ENCODE assay signal across 8 cellular contexts in genomic region chrX:74015379-74016019, GRCh38.
A peak's percentile ranks its signal among the peaks of the same experiment; 100 is the strongest.
DNase-seq lines count a peak whose midpoint lies in the region; ATAC-seq and TF ChIP-seq lines count a peak whose summit lies in the region.

No MANE protein-coding gene starts in this region.

- no peak overlapping the region for H3K27ac ChIP-seq in C4-2B

- DNase-seq in NCI-H82 treated with DMSO at 0.1 percent for 48 hours (lab: John Stamatoyannopoulos, UW; ENCODE audit: unreplicated experiment), result peak; percentile 20
- peak; percentile 59 for DNase-seq in activated CD8-positive, alpha-beta memory T cell treated with anti-CD3 and anti-CD28 coated beads, Interleukin-2, amount 10 ng/mL, durations not matched to agents 7 days and 5 days
- peak; percentile 65 for DNase-seq in epithelial cell of esophagus (ENCODE audit: low read depth)
- DNase-seq in natural killer cell, result peak; percentile 28
- DNase-seq in stimulated activated naive CD8-positive, alpha-beta T cell treated with anti-CD3 and anti-CD28 coated beads, Interleukin-15, Interleukin-2, amounts not matched to agents 100 U/mL and 50 U/mL, for 24 hours, result peak; percentile 47

- TF ChIP-seq CTCF in C4-2B (conservative IDR thresholded peaks at IDR 0.05) (peak; percentile 78), epithelial cell of esophagus (IDR thresholded peaks at IDR 0.05; ENCODE audit: insufficient read depth, low read depth, low read length, missing control alignments) (peak; percentile 70), natural killer cell (IDR thresholded peaks at IDR 0.05) (peak; percentile 66)

- no peaks in the 10 kb centered on the region for H3K4me1 Mint-ChIP-seq in activated CD8-positive, alpha-beta memory T cell treated with anti-CD3 and anti-CD28 coated beads, Interleukin-2, amount 10 ng/mL, durations not matched to agents 7 days and 5 days
- H3K4me1 Mint-ChIP-seq in natural killer cell, result no peaks in the 10 kb centered on the region

- CTCF ChIA-PET in activated CD8-positive, alpha-beta memory T cell treated with anti-CD3 and anti-CD28 coated beads, Interleukin-2, amount 10 ng/mL, durations not matched to agents 7 days and 5 days (lab: Charles Lee), result interaction anchor here (0.8 to 1.6 kb wide), 3 partner anchors 156 to 162 kb away, joined by 3 to 7 read pairs (median 3); partner anchors contain the start of gene XIST

- H3K36me3 Mint-ChIP-seq in activated CD8-positive, alpha-beta memory T cell treated with anti-CD3 and anti-CD28 coated beads, Interleukin-2, amount 10 ng/mL, durations not matched to agents 7 days and 5 days, result no peaks in the 10 kb centered on the region
- H3K36me3 Mint-ChIP-seq in natural killer cell, result no peaks in the 10 kb centered on the region

- ATAC-seq in GM19351 (IDR thresholded peaks at IDR 0.05; ENCODE audit: unreplicated experiment) (peak; percentile 91), HG03520 (IDR thresholded peaks at IDR 0.05; ENCODE audit: unreplicated experiment) (peak; percentile 93), natural killer cell (peak; percentile 64 to 95 (median 79))
- peak; percentile 68 for ATAC-seq in activated CD8-positive, alpha-beta memory T cell treated with anti-CD3 and anti-CD28 coated beads, Interleukin-2, amount 10 ng/mL, durations not matched to agents 7 days and 5 days
- ATAC-seq in stimulated activated naive CD8-positive, alpha-beta T cell treated with anti-CD3 and anti-CD28 coated beads, Interleukin-15, Interleukin-2, amounts not matched to agents 100 U/mL and 50 U/mL, for 24 hours, result peak; percentile 65

- H3K27me3 Mint-ChIP-seq in activated CD8-positive, alpha-beta memory T cell treated with anti-CD3 and anti-CD28 coated beads, Interleukin-2, amount 10 ng/mL, durations not matched to agents 7 days and 5 days, result no peaks in the 10 kb centered on the region
- H3K27me3 Mint-ChIP-seq in natural killer cell (ENCODE audit: low read depth in 2 of 2), result peaks cover 0 to 3% of the 10 kb centered on the region in 2 donors

- H3K9me3 Mint-ChIP-seq in activated CD8-positive, alpha-beta memory T cell treated with anti-CD3 and anti-CD28 coated beads, Interleukin-2, amount 10 ng/mL, durations not matched to agents 7 days and 5 days (ENCODE audit: low read depth), result no peaks in the 10 kb centered on the region
- no peaks in the 10 kb centered on the region for H3K9me3 Mint-ChIP-seq in natural killer cell

- no peak overlapping the region for H3K27ac Mint-ChIP-seq in activated CD8-positive, alpha-beta memory T cell treated with anti-CD3 and anti-CD28 coated beads, Interleukin-2, amount 10 ng/mL, durations not matched to agents 7 days and 5 days
- no peak overlapping the region for H3K27ac Mint-ChIP-seq in natural killer cell

- no peak overlapping the region for H3K4me3 ChIP-seq in epithelial cell of esophagus (ENCODE audit: low read length)

- intact Hi-C loops in natural killer cell (cut with micrococcal nuclease), result loop anchor here (1.0 to 10.0 kb wide), 4 partner anchors 119 to 1771 kb away; no protein-coding TSS in a partner anchor

- no peak overlapping the region for H3K4me3 Mint-ChIP-seq in activated CD8-positive, alpha-beta memory T cell treated with anti-CD3 and anti-CD28 coated beads, Interleukin-2, amount 10 ng/mL, durations not matched to agents 7 days and 5 days
- H3K4me3 Mint-ChIP-seq in natural killer cell, result no peak overlapping the region
